In genomic region chr1:212979340-212980122, GRCh38 we compare ENCODE assay signal across 10 cellular contexts. TPM values are rescaled to one million over a fixed set of nuclear protein-coding genes. Genes with fewer than 3 reads are reported as not detected.
DNase-seq lines count a peak whose midpoint lies in the region; ATAC-seq lines count a peak whose summit lies in the region.
"Had no signal": no experiment of that assay in that cellular context is flagged by ENCODE, and none has a peak within 500 bp of the region (broad histone marks: within the 10 kb centered on the region; RNA-seq: fewer than 3 reads in every experiment).

No MANE protein-coding gene starts in this region.

- DNase-seq in activated T-cell treated with anti-CD3 and anti-CD28 coated beads, Interleukin-2, amount 50 U/mL, for 4 hours, result no peak
- DNase-seq in activated T-cell treated with anti-CD3 and anti-CD28 coated beads for 4 hours, result no peak
- no peak for DNase-seq in T-helper 17 cell
- peak; percentile 8 to 27 for DNase-seq in stimulated activated CD8-positive, alpha-beta memory T cell treated with anti-CD3 and anti-CD28 coated beads, Interleukin-15, amount 100 ng/mL, for 48 hours (ENCODE audit: low read depth in 2 of 2)
- DNase-seq in NCI-H1092 (lab: John Stamatoyannopoulos, UW), result no peak
- no peak for DNase-seq in NCI-H1930 (lab: John Stamatoyannopoulos, UW)
- no peak for DNase-seq in glomerular visceral epithelial cell (ENCODE audit: extremely low spot score)
- DNase-seq: BE2C had no signal

- peak; percentile 48 to 67 for ATAC-seq in activated T-cell treated with anti-CD3 and anti-CD28 coated beads, Interleukin-2, amount 50 U/mL, for 4 hours
- ATAC-seq in HG02571 (IDR thresholded peaks at IDR 0.05; ENCODE audit: unreplicated experiment), result peak; percentile 61
- peak; percentile 73 for ATAC-seq in T-helper 17 cell
- ATAC-seq: T-cell had no signal

- no peak overlapping the region for H3K4me3 Mint-ChIP-seq in activated T-cell treated with anti-CD3 and anti-CD28 coated beads, Interleukin-2, amount 50 U/mL, for 4 hours
- H3K4me3 Mint-ChIP-seq in T-helper 17 cell, result peak overlapping the region; percentile 55
- H3K4me3 Mint-ChIP-seq: T-cell had no signal

- H3K36me3 Mint-ChIP-seq in activated T-cell treated with anti-CD3 and anti-CD28 coated beads, Interleukin-2, amount 50 U/mL, for 4 hours (ENCODE audit: insufficient read depth), result no peaks in the 10 kb centered on the region
- H3K36me3 Mint-ChIP-seq in T-helper 17 cell (ENCODE audit: low read depth), result peaks cover 8% of the 10 kb centered on the region
- H3K36me3 Mint-ChIP-seq: T-cell had no signal

- H3K9me3 ChIP-seq in T-helper 17 cell (ENCODE audit: control insufficient read depth, low read length, poor library complexity, severe bottlenecking), result no peaks in the 10 kb centered on the region
- H3K9me3 ChIP-seq: BE2C had no signal

- peak overlapping the region; percentile 45 for H3K27ac Mint-ChIP-seq in T-helper 17 cell
- H3K27ac Mint-ChIP-seq: T-cell had no signal

- no peaks in the 10 kb centered on the region for H3K9me3 Mint-ChIP-seq in activated T-cell treated with anti-CD3 and anti-CD28 coated beads, Interleukin-2, amount 50 U/mL, for 4 hours
- H3K9me3 Mint-ChIP-seq: T-cell had no signal

- peaks cover 4% of the 10 kb centered on the region for H3K27me3 Mint-ChIP-seq in activated T-cell treated with anti-CD3 and anti-CD28 coated beads, Interleukin-2, amount 50 U/mL, for 4 hours (ENCODE audit: low read depth)
- H3K27me3 Mint-ChIP-seq in T-helper 17 cell, result peaks cover 44% of the 10 kb centered on the region

- peaks cover 22% of the 10 kb centered on the region for H3K4me1 Mint-ChIP-seq in activated T-cell treated with anti-CD3 and anti-CD28 coated beads, Interleukin-2, amount 50 U/mL, for 4 hours (ENCODE audit: low read depth)
- peaks cover 24% of the 10 kb centered on the region for H3K4me1 Mint-ChIP-seq in T-helper 17 cell

RNA-seq across cellular contexts. Expression of gene VASH2, which starts 29.2 kb away (rescaled TPM):
- total RNA-seq in activated T-cell treated with anti-CD3 and anti-CD28 coated beads, Interleukin-2, amount 50 U/mL, for 4 hours, result 1 to 10 TPM in 1 of 3 donors, under 1 TPM in 2; 0.20 to 1.3 (median 0.58) TPM
- under 1 TPM; 0.07 to 0.55 TPM for total RNA-seq in T-helper 17 cell

RNA-seq across cellular contexts. Expression of gene ANGEL2, which starts 36.1 kb away (rescaled TPM):
- 10 to 100 TPM; 34.3 to 39.7 (median 37.8) TPM for total RNA-seq in activated T-cell treated with anti-CD3 and anti-CD28 coated beads, Interleukin-2, amount 50 U/mL, for 4 hours
- 10 to 100 TPM; 47.3 to 55.3 TPM for total RNA-seq in T-helper 17 cell

Comparison
In these comparisons a context has a peak if more than half of its experiments do, and no peak if none do; other contexts are left out.
1. DNase-seq: peak in stimulated activated CD8-positive, alpha-beta memory T cell treated with anti-CD3 and anti-CD28 coated beads, Interleukin-15, amount 100 ng/mL, for 48 hours (2 of 2); none in activated T-cell treated with anti-CD3 and anti-CD28 coated beads, Interleukin-2, amount 50 U/mL, for 4 hours (single experiment), activated T-cell treated with anti-CD3 and anti-CD28 coated beads for 4 hours (single experiment), T-helper 17 cell (0 of 3), NCI-H1092 (single experiment), NCI-H1930 (0 of 2) and glomerular visceral epithelial cell (single experiment).
2. Peak in every context shown above with its lines, with median percentiles within 50 percentile points of each other: ATAC-seq.